1 cellular context compared by ENCODE assay signal in genomic region chr1:180266275-180267210, GRCh38.
TF ChIP-seq lines count a peak whose summit lies in the region.

No MANE protein-coding gene starts in this region.

TF ChIP-seq in GM12878, 131 proteins besides CTCF, POLR2A, EP300 and RAD21:
- no peak for TF ChIP-seq ESRRA (IDR thresholded peaks at IDR 0.05; ENCODE audit: low read length)
- TF ChIP-seq, protein P1, sequence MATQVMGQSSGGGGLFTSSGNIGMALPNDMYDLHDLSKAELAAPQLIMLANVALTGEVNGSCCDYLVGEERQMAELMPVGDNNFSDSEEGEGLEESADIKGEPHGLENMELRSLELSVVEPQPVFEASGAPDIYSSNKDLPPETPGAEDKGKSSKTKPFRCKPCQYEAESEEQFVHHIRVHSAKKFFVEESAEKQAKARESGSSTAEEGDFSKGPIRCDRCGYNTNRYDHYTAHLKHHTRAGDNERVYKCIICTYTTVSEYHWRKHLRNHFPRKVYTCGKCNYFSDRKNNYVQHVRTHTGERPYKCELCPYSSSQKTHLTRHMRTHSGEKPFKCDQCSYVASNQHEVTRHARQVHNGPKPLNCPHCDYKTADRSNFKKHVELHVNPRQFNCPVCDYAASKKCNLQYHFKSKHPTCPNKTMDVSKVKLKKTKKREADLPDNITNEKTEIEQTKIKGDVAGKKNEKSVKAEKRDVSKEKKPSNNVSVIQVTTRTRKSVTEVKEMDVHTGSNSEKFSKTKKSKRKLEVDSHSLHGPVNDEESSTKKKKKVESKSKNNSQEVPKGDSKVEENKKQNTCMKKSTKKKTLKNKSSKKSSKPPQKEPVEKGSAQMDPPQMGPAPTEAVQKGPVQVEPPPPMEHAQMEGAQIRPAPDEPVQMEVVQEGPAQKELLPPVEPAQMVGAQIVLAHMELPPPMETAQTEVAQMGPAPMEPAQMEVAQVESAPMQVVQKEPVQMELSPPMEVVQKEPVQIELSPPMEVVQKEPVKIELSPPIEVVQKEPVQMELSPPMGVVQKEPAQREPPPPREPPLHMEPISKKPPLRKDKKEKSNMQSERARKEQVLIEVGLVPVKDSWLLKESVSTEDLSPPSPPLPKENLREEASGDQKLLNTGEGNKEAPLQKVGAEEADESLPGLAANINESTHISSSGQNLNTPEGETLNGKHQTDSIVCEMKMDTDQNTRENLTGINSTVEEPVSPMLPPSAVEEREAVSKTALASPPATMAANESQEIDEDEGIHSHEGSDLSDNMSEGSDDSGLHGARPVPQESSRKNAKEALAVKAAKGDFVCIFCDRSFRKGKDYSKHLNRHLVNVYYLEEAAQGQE (IDR thresholded peaks at IDR 0.05; ENCODE audit: low read depth, low read length) = no peak
- TF ChIP-seq GABPA (IDR thresholded peaks at IDR 0.05; ENCODE audit: low read depth) = no peak
- TF ChIP-seq, protein P2, sequence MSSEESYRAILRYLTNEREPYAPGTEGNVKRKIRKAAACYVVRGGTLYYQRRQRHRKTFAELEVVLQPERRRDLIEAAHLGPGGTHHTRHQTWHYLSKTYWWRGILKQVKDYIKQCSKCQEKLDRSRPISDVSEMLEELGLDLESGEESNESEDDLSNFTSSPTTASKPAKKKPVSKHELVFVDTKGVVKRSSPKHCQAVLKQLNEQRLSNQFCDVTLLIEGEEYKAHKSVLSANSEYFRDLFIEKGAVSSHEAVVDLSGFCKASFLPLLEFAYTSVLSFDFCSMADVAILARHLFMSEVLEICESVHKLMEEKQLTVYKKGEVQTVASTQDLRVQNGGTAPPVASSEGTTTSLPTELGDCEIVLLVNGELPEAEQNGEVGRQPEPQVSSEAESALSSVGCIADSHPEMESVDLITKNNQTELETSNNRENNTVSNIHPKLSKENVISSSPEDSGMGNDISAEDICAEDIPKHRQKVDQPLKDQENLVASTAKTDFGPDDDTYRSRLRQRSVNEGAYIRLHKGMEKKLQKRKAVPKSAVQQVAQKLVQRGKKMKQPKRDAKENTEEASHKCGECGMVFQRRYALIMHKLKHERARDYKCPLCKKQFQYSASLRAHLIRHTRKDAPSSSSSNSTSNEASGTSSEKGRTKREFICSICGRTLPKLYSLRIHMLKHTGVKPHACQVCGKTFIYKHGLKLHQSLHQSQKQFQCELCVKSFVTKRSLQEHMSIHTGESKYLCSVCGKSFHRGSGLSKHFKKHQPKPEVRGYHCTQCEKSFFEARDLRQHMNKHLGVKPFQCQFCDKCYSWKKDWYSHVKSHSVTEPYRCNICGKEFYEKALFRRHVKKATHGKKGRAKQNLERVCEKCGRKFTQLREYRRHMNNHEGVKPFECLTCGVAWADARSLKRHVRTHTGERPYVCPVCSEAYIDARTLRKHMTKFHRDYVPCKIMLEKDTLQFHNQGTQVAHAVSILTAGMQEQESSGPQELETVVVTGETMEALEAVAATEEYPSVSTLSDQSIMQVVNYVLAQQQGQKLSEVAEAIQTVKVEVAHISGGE (CRISPR knock-in tag; IDR thresholded peaks at IDR 0.05) = no peak
TF ChIP-seq in GM12878: peak in this region for 0.
